Comparison of ENCODE assay signal across 1 cellular context in genomic region chr16:72092832-72093447, GRCh38.
TF ChIP-seq lines count a peak whose summit lies in the region.

No MANE protein-coding gene starts in this region.

TF ChIP-seq in SK-N-SH treated with all-trans-retinoic acid at 6 μM for 48 hours, 23 proteins besides CTCF, POLR2A, EP300 and RAD21 (continued from another document):
- no peak for TF ChIP-seq POU6F1 (CRISPR knock-in tag; IDR thresholded peaks at IDR 0.05; ENCODE audit: borderline replicate concordance, low read depth)
- TF ChIP-seq OSR1 (CRISPR knock-in tag; IDR thresholded peaks at IDR 0.05), result no peak
- TF ChIP-seq ZNF70 (CRISPR knock-in tag; IDR thresholded peaks at IDR 0.05), result no peak
- no peak for TF ChIP-seq BACH2 (CRISPR knock-in tag; IDR thresholded peaks at IDR 0.05; ENCODE audit: borderline replicate concordance)
- TF ChIP-seq CREB5 (CRISPR knock-in tag; IDR thresholded peaks at IDR 0.05; ENCODE audit: low read depth), result no peak
